ENCODE assay signal across 8 cellular contexts in genomic region chr6:27132532-27133280, GRCh38.
A peak's percentile ranks its signal among the peaks of the same experiment; 100 is the strongest.
DNase-seq lines count a peak whose midpoint lies in the region; ATAC-seq, FAIRE-seq and TF ChIP-seq lines count a peak whose summit lies in the region.

No MANE protein-coding gene starts in this region.

- peak; percentile 97 for FAIRE-seq in H54 (lab: Jason Lieb, UNC)

- H3K36me3 ChIP-seq in stomach smooth muscle (ENCODE audit: control insufficient read depth in 2 of 2, insufficient read depth in 2 of 2, low read length in 2 of 2): no peaks in the 10 kb centered on the region

- peaks cover 4% of the 10 kb centered on the region for H3K4me1 ChIP-seq in foreskin keratinocyte
- no peaks in the 10 kb centered on the region for H3K4me1 ChIP-seq in stomach smooth muscle (ENCODE audit: control insufficient read depth, insufficient read depth, low read length)

- peak; percentile 97 for TF ChIP-seq POLR2A in H54 (IDR thresholded peaks at IDR 0.05; ENCODE audit: low read depth, low read length)

- H3K36me3 Mint-ChIP-seq in neural crest cell (ENCODE audit: low read depth): no peaks in the 10 kb centered on the region

- H3K27me3 ChIP-seq in foreskin keratinocyte (no peaks in the 10 kb centered on the region), stomach smooth muscle (ENCODE audit: control insufficient read depth in 1 of 2, insufficient read depth in 2 of 2, low read length in 2 of 2) (no peaks in the 10 kb centered on the region)

- H3K27me3 Mint-ChIP-seq in neural crest cell (ENCODE audit: low read depth): peaks cover 4% of the 10 kb centered on the region

- H3K4me1 Mint-ChIP-seq in neural crest cell: peaks cover 21% of the 10 kb centered on the region

- H3K27ac Mint-ChIP-seq in neural crest cell (ENCODE audit: unreplicated experiment): no peak overlapping the region

- H3K27ac ChIP-seq in foreskin keratinocyte (peak overlapping the region; percentile 80), stomach smooth muscle (ENCODE audit: low read length) (peak overlapping the region; percentile 89)

- DNase-seq in EL (peak; percentile 100), H54 (ENCODE audit: insufficient read length, low spot score) (peak; percentile 72), LoVo (ENCODE audit: low spot score) (peak; percentile 96), RPMI8226 (peak; percentile 98), foreskin keratinocyte (peak; percentile 98 to 99), neural crest cell (ENCODE audit: low read depth, low spot score) (peak; percentile 93)
- peak; percentile 76 for DNase-seq in activated T-helper 9 cell treated with anti-CD3 and anti-CD28 coated beads, Interleukin-2, amount 50 U/mL, for 16 hours (ENCODE audit: low read depth)

- no peaks in the 10 kb centered on the region for H3K9me3 ChIP-seq in stomach smooth muscle (ENCODE audit: control insufficient read depth in 2 of 2, low read length in 2 of 2)

- H3K4me3 Mint-ChIP-seq in neural crest cell: no peak overlapping the region

- H3K9me3 Mint-ChIP-seq in neural crest cell: no peaks in the 10 kb centered on the region

- H3K4me3 ChIP-seq in stomach smooth muscle (ENCODE audit: low read length in 2 of 2): peak overlapping the region; percentile 79 to 84

- H3K9ac ChIP-seq in stomach smooth muscle (ENCODE audit: low read length in 2 of 2): peak overlapping the region; percentile 67 to 68

- peak; percentile 85 for ATAC-seq in foreskin keratinocyte

- TF ChIP-seq CTCF in foreskin keratinocyte (conservative IDR thresholded peaks at IDR 0.05) (no peak), neural crest cell (conservative IDR thresholded peaks at IDR 0.05) (no peak)

Comparison
In these comparisons a context has a peak if more than half of its experiments do, and no peak if none do; other contexts are left out.
1. Peak in every context shown above with its lines: DNase-seq, ATAC-seq, H3K4me3 ChIP-seq and H3K27ac ChIP-seq.